In the genomic region with DNA sequence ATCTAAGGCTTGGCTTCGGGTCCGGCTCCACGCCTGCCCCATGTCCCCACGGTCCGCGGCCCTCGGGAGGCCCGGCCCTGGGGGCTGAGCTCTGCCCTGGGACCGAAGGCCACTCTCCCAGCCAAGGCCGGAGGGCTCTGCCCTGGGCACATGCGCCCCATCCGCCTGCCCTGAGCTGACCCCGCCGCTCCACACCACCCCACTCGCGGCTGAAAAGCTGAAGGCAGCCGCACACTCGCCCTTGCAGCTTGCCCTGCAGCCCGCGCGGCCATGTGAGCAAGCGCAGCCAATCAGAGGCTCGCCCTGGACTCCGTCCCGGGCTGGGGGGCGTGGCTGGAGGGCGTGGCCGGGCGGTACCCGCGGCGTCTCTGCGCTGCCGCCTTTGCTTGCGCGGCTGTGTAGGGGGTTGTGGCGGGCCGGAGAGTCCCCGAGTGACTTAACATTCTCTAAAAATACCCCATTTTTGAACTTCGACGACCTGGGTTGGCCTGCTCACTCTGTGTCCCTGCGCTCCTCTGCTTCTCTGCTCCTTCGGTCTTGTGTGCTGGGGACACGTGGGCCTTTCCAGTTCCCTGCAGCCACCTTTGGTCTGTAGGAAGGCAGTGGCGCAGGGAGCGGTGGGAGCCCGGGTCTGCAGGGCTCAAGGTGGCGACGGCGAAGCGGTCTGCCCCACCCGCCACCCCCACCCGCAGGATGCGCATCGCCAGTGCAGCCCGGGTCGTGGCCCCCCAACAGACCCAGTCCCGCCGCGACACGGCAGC, we compare ENCODE assay signal across 1 cellular context.
A peak's percentile ranks its signal among the peaks of the same experiment; 100 is the strongest.
TF ChIP-seq lines count a peak whose summit lies in the region.

No MANE protein-coding gene starts in this region.

TF ChIP-seq in HCT116, 20 proteins besides CTCF, POLR2A, EP300 and RAD21 (continued from another document):
- TF ChIP-seq FOSL1 (IDR thresholded peaks at IDR 0.05; ENCODE audit: low read depth) = no peak
- peak; percentile 65; the same call in 1 of the 2 replicates for TF ChIP-seq ZFX (IDR thresholded peaks at IDR 0.05)
- TF ChIP-seq, protein P1, sequence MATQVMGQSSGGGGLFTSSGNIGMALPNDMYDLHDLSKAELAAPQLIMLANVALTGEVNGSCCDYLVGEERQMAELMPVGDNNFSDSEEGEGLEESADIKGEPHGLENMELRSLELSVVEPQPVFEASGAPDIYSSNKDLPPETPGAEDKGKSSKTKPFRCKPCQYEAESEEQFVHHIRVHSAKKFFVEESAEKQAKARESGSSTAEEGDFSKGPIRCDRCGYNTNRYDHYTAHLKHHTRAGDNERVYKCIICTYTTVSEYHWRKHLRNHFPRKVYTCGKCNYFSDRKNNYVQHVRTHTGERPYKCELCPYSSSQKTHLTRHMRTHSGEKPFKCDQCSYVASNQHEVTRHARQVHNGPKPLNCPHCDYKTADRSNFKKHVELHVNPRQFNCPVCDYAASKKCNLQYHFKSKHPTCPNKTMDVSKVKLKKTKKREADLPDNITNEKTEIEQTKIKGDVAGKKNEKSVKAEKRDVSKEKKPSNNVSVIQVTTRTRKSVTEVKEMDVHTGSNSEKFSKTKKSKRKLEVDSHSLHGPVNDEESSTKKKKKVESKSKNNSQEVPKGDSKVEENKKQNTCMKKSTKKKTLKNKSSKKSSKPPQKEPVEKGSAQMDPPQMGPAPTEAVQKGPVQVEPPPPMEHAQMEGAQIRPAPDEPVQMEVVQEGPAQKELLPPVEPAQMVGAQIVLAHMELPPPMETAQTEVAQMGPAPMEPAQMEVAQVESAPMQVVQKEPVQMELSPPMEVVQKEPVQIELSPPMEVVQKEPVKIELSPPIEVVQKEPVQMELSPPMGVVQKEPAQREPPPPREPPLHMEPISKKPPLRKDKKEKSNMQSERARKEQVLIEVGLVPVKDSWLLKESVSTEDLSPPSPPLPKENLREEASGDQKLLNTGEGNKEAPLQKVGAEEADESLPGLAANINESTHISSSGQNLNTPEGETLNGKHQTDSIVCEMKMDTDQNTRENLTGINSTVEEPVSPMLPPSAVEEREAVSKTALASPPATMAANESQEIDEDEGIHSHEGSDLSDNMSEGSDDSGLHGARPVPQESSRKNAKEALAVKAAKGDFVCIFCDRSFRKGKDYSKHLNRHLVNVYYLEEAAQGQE (IDR thresholded peaks at IDR 0.05; ENCODE audit: low read depth) = no peak
- TF ChIP-seq MAX (IDR thresholded peaks at IDR 0.05) = peak; percentile 72
- TF ChIP-seq JUND (IDR thresholded peaks at IDR 0.05) = no peak
- no peak for TF ChIP-seq EGR1 (IDR thresholded peaks at IDR 0.05; ENCODE audit: low read depth)
- TF ChIP-seq, protein P2, sequence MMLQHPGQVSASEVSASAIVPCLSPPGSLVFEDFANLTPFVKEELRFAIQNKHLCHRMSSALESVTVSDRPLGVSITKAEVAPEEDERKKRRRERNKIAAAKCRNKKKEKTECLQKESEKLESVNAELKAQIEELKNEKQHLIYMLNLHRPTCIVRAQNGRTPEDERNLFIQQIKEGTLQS (IDR thresholded peaks at IDR 0.05) = no peak
- no peak for TF ChIP-seq YY1 (IDR thresholded peaks at IDR 0.05; ENCODE audit: extremely low read depth, insufficient replicate concordance, low read depth, low read length)
- peak; percentile 76 for TF ChIP-seq POLR2AphosphoS5 (IDR thresholded peaks at IDR 0.05; ENCODE audit: low read depth, low read length)
